1 cellular context compared by ENCODE assay signal in genomic region chr3:47871389-47871788, GRCh38.
TF ChIP-seq lines count a peak whose summit lies in the region.

No MANE protein-coding gene starts in this region.

TF ChIP-seq in K562, 482 proteins besides CTCF, POLR2A, EP300 and RAD21 (continued from another document and continues in another):
- TF ChIP-seq HMBOX1 (IDR thresholded peaks at IDR 0.05) = peak; percentile 33; the same call in 1 of the 2 replicates
- TF ChIP-seq HDAC1 (IDR thresholded peaks at IDR 0.05) = peak in 1 of 2 experiments; percentile 92; a peak in 2 of 4 replicates
- peak; percentile 78 for TF ChIP-seq USF1 (CRISPR knock-in tag; IDR thresholded peaks at IDR 0.05)
- no peak for TF ChIP-seq GTF2F1 (IDR thresholded peaks at IDR 0.05; ENCODE audit: low read depth, low read length)
- TF ChIP-seq MYC (IDR thresholded peaks at IDR 0.05; ENCODE audit: low read depth, low read length) = peak; percentile 95
- no peak for TF ChIP-seq MYC (CRISPR knock-in tag; IDR thresholded peaks at IDR 0.05; ENCODE audit: borderline replicate concordance, low read depth)
- TF ChIP-seq CBFA2T3 (IDR thresholded peaks at IDR 0.05) = peak; percentile 47
- TF ChIP-seq NFATC3 (IDR thresholded peaks at IDR 0.05) = no peak
- TF ChIP-seq MAX (CRISPR knock-in tag; IDR thresholded peaks at IDR 0.05) = peak; percentile 75
- TF ChIP-seq LEF1 (IDR thresholded peaks at IDR 0.05) = peak; percentile 39; the same call in 1 of the 2 replicates
- TF ChIP-seq DPF2 (IDR thresholded peaks at IDR 0.05) = peak; percentile 65
- TF ChIP-seq REST (CRISPR knock-in tag; IDR thresholded peaks at IDR 0.05; ENCODE audit: low read depth) = no peak
- TF ChIP-seq MTA2 (IDR thresholded peaks at IDR 0.05; ENCODE audit: low read depth) = no peak
- peak; percentile 62 for TF ChIP-seq ARID1B (IDR thresholded peaks at IDR 0.05)
- no peak for TF ChIP-seq ZNF232 (CRISPR knock-in tag; IDR thresholded peaks at IDR 0.05)
- peak; percentile 46; the same call in 1 of the 2 replicates for TF ChIP-seq HES1 (IDR thresholded peaks at IDR 0.05; ENCODE audit: low read depth)
- peak; percentile 29 for TF ChIP-seq RFX1 (IDR thresholded peaks at IDR 0.05)
- no peak for TF ChIP-seq FOXA3 (CRISPR knock-in tag; conservative IDR thresholded peaks at IDR 0.05 in 1 of 2, IDR thresholded peaks at IDR 0.05 in 1 of 2)
- TF ChIP-seq RAD51 (IDR thresholded peaks at IDR 0.05; ENCODE audit: borderline replicate concordance, low read depth) = peak; percentile 67; the same call in 1 of the 2 replicates
- no peak for TF ChIP-seq DLX4 (CRISPR knock-in tag; IDR thresholded peaks at IDR 0.05)
- TF ChIP-seq ARID3A (IDR thresholded peaks at IDR 0.05; ENCODE audit: borderline replicate concordance, low read depth, low read length) = peak; percentile 39; the same call in 1 of the 2 replicates
- TF ChIP-seq KLF16 (IDR thresholded peaks at IDR 0.05) = no peak
- TF ChIP-seq VEZF1 (CRISPR knock-in tag; IDR thresholded peaks at IDR 0.05) = no peak
- no peak for TF ChIP-seq ELF4 (CRISPR knock-in tag; IDR thresholded peaks at IDR 0.05)
- TF ChIP-seq HMGXB4 (CRISPR knock-in tag; IDR thresholded peaks at IDR 0.05) = no peak
- peak in 1 of 2 experiments; percentile 45; a peak in 1 of 4 replicates for TF ChIP-seq TBL1XR1 (IDR thresholded peaks at IDR 0.05; ENCODE audit: low read length in 2 of 2)
- peak; percentile 47; the same call in 1 of the 2 replicates for TF ChIP-seq PKNOX1 (IDR thresholded peaks at IDR 0.05)
- TF ChIP-seq ARID4B (CRISPR knock-in tag; IDR thresholded peaks at IDR 0.05) = peak; percentile 72; the same call in 1 of the 2 replicates
- TF ChIP-seq KAT2B (IDR thresholded peaks at IDR 0.05; ENCODE audit: low read depth, low read length) = no peak
- peak; percentile 86 for TF ChIP-seq ZNF592 (IDR thresholded peaks at IDR 0.05)
- TF ChIP-seq SP1 (CRISPR knock-in tag; IDR thresholded peaks at IDR 0.05) = peak; percentile 50; the same call in 1 of the 2 replicates
- TF ChIP-seq USF2 (CRISPR knock-in tag; IDR thresholded peaks at IDR 0.05) = peak; percentile 65
- TF ChIP-seq KAT8 (IDR thresholded peaks at IDR 0.05; ENCODE audit: low read depth) = no peak
